ENCODE assay signal across 10 cellular contexts in genomic region chr20:31666258-31667042, GRCh38. TPM values are rescaled to one million over a fixed set of nuclear protein-coding genes. Genes with fewer than 3 reads are reported as not detected.
A peak's percentile ranks its signal among the peaks of the same experiment; 100 is the strongest.
DNase-seq lines count a peak whose midpoint lies in the region; ATAC-seq, FAIRE-seq and TF ChIP-seq lines count a peak whose summit lies in the region.
"Had no signal": no experiment of that assay in that cellular context is flagged by ENCODE, and none has a peak within 500 bp of the region (broad histone marks: within the 10 kb centered on the region; RNA-seq: fewer than 3 reads in every experiment).

No MANE protein-coding gene starts in this region.

- TF ChIP-seq POLR2A in A549 (IDR thresholded peaks at IDR 0.05; ENCODE audit: low read length) = no peak

- no peak for FAIRE-seq in A549 (lab: Jason Lieb, UNC)

- CTCF ChIA-PET in A549 (lab: Yijun Ruan, JAX) = interaction anchor here (1.3 to 16.4 kb wide), 8 partner anchors 9 to 106 kb away, joined by 3 to 489 read pairs (median 4); partner anchors contain the start of gene BCL2L1

- no peaks in the 10 kb centered on the region for H3K9me2 ChIP-seq in hepatocyte (replicated peaks; ENCODE audit: insufficient read depth)

- peak overlapping the region; percentile 91 to 97 for H3K27ac Mint-ChIP-seq in effector memory CD8-positive, alpha-beta T cell
- H3K27ac Mint-ChIP-seq in natural killer cell treated with Interleukin-12 subunit alpha and Interleukin-12 subunit beta and Interleukin-15 and Interleukin-18, amount 100 ng/mL, for 72 hours = peak overlapping the region; percentile 99 to 100

- H3K36me3 Mint-ChIP-seq in effector memory CD8-positive, alpha-beta T cell (ENCODE audit: insufficient read depth) = peaks cover 41% of the 10 kb centered on the region
- peaks cover 2% of the 10 kb centered on the region for H3K36me3 Mint-ChIP-seq in natural killer cell treated with Interleukin-12 subunit alpha and Interleukin-12 subunit beta and Interleukin-15 and Interleukin-18, amount 100 ng/mL, for 72 hours

- no peak overlapping the region for H2AFZ ChIP-seq in hepatocyte

- H3K27me3 ChIP-seq in hepatocyte = no peaks in the 10 kb centered on the region

- H3K9me3 ChIP-seq in A549 (no peaks in the 10 kb centered on the region), hepatocyte (ENCODE audit: low read depth) (no peaks in the 10 kb centered on the region)

- no peaks in the 10 kb centered on the region for H3K9me3 Mint-ChIP-seq in effector memory CD8-positive, alpha-beta T cell
- H3K9me3 Mint-ChIP-seq in natural killer cell treated with Interleukin-12 subunit alpha and Interleukin-12 subunit beta and Interleukin-15 and Interleukin-18, amount 100 ng/mL, for 72 hours = no peaks in the 10 kb centered on the region

- WGBS in A549 (ENCODE audit: missing lambda C conversion rate) = 83% methylated on average over 7 of the region's 7 CpGs
- 80% methylated on average over 7 of the region's 7 CpGs for WGBS in hepatocyte (ENCODE audit: low lambda C conversion rate, missing lambda C conversion rate)

- peaks cover 30% of the 10 kb centered on the region for H4K20me1 ChIP-seq in hepatocyte (ENCODE audit: insufficient read depth, poor library complexity, severe bottlenecking)

- ATAC-seq in A549 (peak; percentile 8 to 10; a peak in 4 of 6 replicates), HG03432 (IDR thresholded peaks at IDR 0.05; ENCODE audit: unreplicated experiment) (no peak), HG03354 (IDR thresholded peaks at IDR 0.05; ENCODE audit: poor library complexity, severe bottlenecking, unreplicated experiment) (no peak)
- peak; percentile 94 for ATAC-seq in effector memory CD8-positive, alpha-beta T cell (replicated peaks)
- peak; percentile 83 to 92 for ATAC-seq in natural killer cell treated with Interleukin-12 subunit alpha and Interleukin-12 subunit beta and Interleukin-15 and Interleukin-18, amount 100 ng/mL, for 72 hours

- TF ChIP-seq RAD21 in A549 (conservative IDR thresholded peaks at IDR 0.05 in 1 of 2, IDR thresholded peaks at IDR 0.05 in 1 of 2) = no peak

- peak overlapping the region; percentile 60 to 84 for H3K27ac ChIP-seq in A549
- H3K27ac ChIP-seq in hepatocyte = no peak overlapping the region

- TF ChIP-seq CTCF in A549 (IDR thresholded peaks at IDR 0.05) (no peak), hepatocyte (IDR thresholded peaks at IDR 0.05; ENCODE audit: poor library complexity) (no peak)

- TF ChIP-seq EP300 in A549 (IDR thresholded peaks at IDR 0.05) = no peak

- H3K4me1 ChIP-seq in A549 (peaks cover 91% of the 10 kb centered on the region), hepatocyte (ENCODE audit: insufficient read depth) (peaks cover 55% of the 10 kb centered on the region)

- DNase-seq in A549 (ENCODE audit: low read depth in 1 of 2, low spot score in 1 of 2) = no peak
- DNase-seq in MV-4-11 (lab: John Stamatoyannopoulos, UW) = peak; percentile 53
- peak; percentile 45 to 60 (median 56) for DNase-seq in effector memory CD8-positive, alpha-beta T cell
- DNase-seq in natural killer cell treated with Interleukin-12 subunit alpha and Interleukin-12 subunit beta and Interleukin-15 and Interleukin-18, amount 100 ng/mL, for 72 hours (ENCODE audit: low spot score) = peak; percentile 80
- no peak for DNase-seq in hepatocyte (ENCODE audit: low spot score)
- DNase-seq in SIG-M5 treated with dmso at 0.1 percent for 504 hours (lab: John Stamatoyannopoulos, UW; ENCODE audit: unreplicated experiment) = no peak
- DNase-seq: activated CD8-positive, alpha-beta memory T cell treated with anti-CD3 and anti-CD28 coated beads, Interleukin-2, amount 50 U/mL, for 48 hours had no signal

- H3K79me2 ChIP-seq in hepatocyte = peaks cover 65% of the 10 kb centered on the region

- H3K27me3 Mint-ChIP-seq in effector memory CD8-positive, alpha-beta T cell = no peaks in the 10 kb centered on the region
- H3K27me3 Mint-ChIP-seq in natural killer cell treated with Interleukin-12 subunit alpha and Interleukin-12 subunit beta and Interleukin-15 and Interleukin-18, amount 100 ng/mL, for 72 hours = no peaks in the 10 kb centered on the region

- H3K4me2 ChIP-seq in A549 = peak overlapping the region; percentile 22; the same call in 2 of the 3 replicates
- H3K4me2 ChIP-seq in hepatocyte = no peak overlapping the region

- no peaks in the 10 kb centered on the region for H3K36me3 ChIP-seq in hepatocyte (replicated peaks; ENCODE audit: insufficient read depth, low read depth)

- H3K4me3 Mint-ChIP-seq in effector memory CD8-positive, alpha-beta T cell = peak overlapping the region; percentile 74 to 82
- H3K4me3 Mint-ChIP-seq in natural killer cell treated with Interleukin-12 subunit alpha and Interleukin-12 subunit beta and Interleukin-15 and Interleukin-18, amount 100 ng/mL, for 72 hours = peak overlapping the region; percentile 89

- POLR2A ChIA-PET in A549 (lab: Yijun Ruan, JAX) = interaction anchor here (1.4 kb wide), 1 partner anchor 56 kb away, joined by 3 read pairs; the partner anchor contains the start of gene BCL2L1

- H3K4me3 ChIP-seq in A549 = no peak overlapping the region
- H3K4me3 ChIP-seq in hepatocyte = no peak overlapping the region

- H3K4me1 Mint-ChIP-seq in effector memory CD8-positive, alpha-beta T cell (ENCODE audit: low read depth in 2 of 2) = peaks cover 59 to 73% of the 10 kb centered on the region in 2 donors
- peaks cover 87 to 88% of the 10 kb centered on the region in 2 donors for H3K4me1 Mint-ChIP-seq in natural killer cell treated with Interleukin-12 subunit alpha and Interleukin-12 subunit beta and Interleukin-15 and Interleukin-18, amount 100 ng/mL, for 72 hours (ENCODE audit: low read depth in 2 of 2)

TF ChIP-seq in A549, 52 proteins besides CTCF, POLR2A, EP300 and RAD21:
- TF ChIP-seq GATA3 (IDR thresholded peaks at IDR 0.05; ENCODE audit: borderline replicate concordance) = no peak
- no peak for TF ChIP-seq PBX3 (IDR thresholded peaks at IDR 0.05)
- TF ChIP-seq KDM1A (IDR thresholded peaks at IDR 0.05; ENCODE audit: low read depth) = no peak
TF ChIP-seq in A549: peak in this region for 0.

RNA-seq across cellular contexts. Expression of gene COX4I2, which starts 28.7 kb away (rescaled TPM):
- polyA plus RNA-seq in A549 (2011; rRNA removed) = not detected in 2 replicates
- not detected in 2 replicates for polyA plus RNA-seq in A549 (2012; cell fraction: cytosol; rRNA removed)
- not detected in 2 replicates for polyA plus RNA-seq in A549 (2012; cell fraction: nucleus; rRNA removed)
- polyA plus RNA-seq in A549 (2017; fragmentation: RNase III; extraction: RNeasy Plus Mini Kit Qiagen cat#74134 plus additional on column Dnase treatment) = not detected in 3 replicates
- not detected in 2 replicates for polyA minus RNA-seq in A549 (2011; rRNA and poly(A)+ RNA removed)
- not detected for total RNA-seq in natural killer cell treated with Interleukin-12 subunit alpha and Interleukin-12 subunit beta and Interleukin-15 and Interleukin-18, amount 100 ng/mL, for 72 hours
- 0.68 and 3.6 TPM in 2 replicates for total RNA-seq in hepatocyte
- 0.37 and 3.3 TPM in 2 replicates for polyA plus RNA-seq in hepatocyte
- polyA plus RNA-seq: neural cell had no signal

RNA-seq across cellular contexts. Expression of gene BCL2L1, which starts 56.2 kb away (rescaled TPM):
- polyA plus RNA-seq in A549 (2011; rRNA removed) = 159 and 178 TPM in 2 replicates
- polyA plus RNA-seq in A549 (2012; cell fraction: cytosol; rRNA removed) = 100 and 118 TPM in 2 replicates
- 93.5 and 108 TPM in 2 replicates for polyA plus RNA-seq in A549 (2012; cell fraction: nucleus; rRNA removed)
- polyA plus RNA-seq in A549 (2017; fragmentation: RNase III; extraction: RNeasy Plus Mini Kit Qiagen cat#74134 plus additional on column Dnase treatment) = 143 to 157 TPM (median 154 TPM) in 3 replicates
- 116 and 122 TPM in 2 replicates for polyA minus RNA-seq in A549 (2011; rRNA and poly(A)+ RNA removed)
- total RNA-seq in natural killer cell treated with Interleukin-12 subunit alpha and Interleukin-12 subunit beta and Interleukin-15 and Interleukin-18, amount 100 ng/mL, for 72 hours = 100 to 1,000 TPM; 140 to 325 TPM
- total RNA-seq in hepatocyte = 139 and 145 TPM in 2 replicates
- polyA plus RNA-seq in hepatocyte = 104 and 108 TPM in 2 replicates

Comparison
In these comparisons a context has a peak if more than half of its experiments do, and no peak if none do; other contexts are left out.
1. ATAC-seq: peak in A549 (2 of 2), effector memory CD8-positive, alpha-beta T cell (single experiment) and natural killer cell treated with Interleukin-12 subunit alpha and Interleukin-12 subunit beta and Interleukin-15 and Interleukin-18, amount 100 ng/mL, for 72 hours (2 of 2); none in HG03432 (single experiment) and HG03354 (single experiment).
2. DNase-seq: peak in MV-4-11 (single experiment), effector memory CD8-positive, alpha-beta T cell (3 of 3) and natural killer cell treated with Interleukin-12 subunit alpha and Interleukin-12 subunit beta and Interleukin-15 and Interleukin-18, amount 100 ng/mL, for 72 hours (single experiment); none in A549 (0 of 2), hepatocyte (single experiment) and SIG-M5 treated with dmso at 0.1 percent for 504 hours (single experiment).